Comparison of ENCODE assay signal across 12 cellular contexts in genomic region chr20:16350465-16350864, GRCh38.
A peak's percentile ranks its signal among the peaks of the same experiment; 100 is the strongest.
DNase-seq lines count a peak whose midpoint lies in the region; ATAC-seq lines count a peak whose summit lies in the region.
"Had no signal": no experiment of that assay in that cellular context is flagged by ENCODE, and none has a peak within 500 bp of the region (broad histone marks: within the 10 kb centered on the region; RNA-seq: fewer than 3 reads in every experiment).

No MANE protein-coding gene starts in this region.

- in situ Hi-C loops in G401 (cut with HindIII; ENCODE audit: low sequenced_read_pairs) = no loop called here

- intact Hi-C loops in sciatic nerve (cut with DNase I) = no loop called here

- peak; percentile 20 for ATAC-seq in esophagus mucosa
- peak; percentile 38 for ATAC-seq in sciatic nerve
- no peak for ATAC-seq in HG02981 (IDR thresholded peaks at IDR 0.05; ENCODE audit: unreplicated experiment)
- no peak for ATAC-seq in HG03378 (IDR thresholded peaks at IDR 0.05; ENCODE audit: unreplicated experiment)
- ATAC-seq: stimulated activated naive CD8-positive, alpha-beta T cell treated with anti-CD3 and anti-CD28 coated beads, Interleukin-15, amount 100 ng/mL, for 72 hours had no signal

- peak; percentile 83 for DNase-seq in EH (ENCODE audit: low read depth)
- DNase-seq in RPMI7951 (ENCODE audit: low read depth) = peak; percentile 75
- no peak for DNase-seq in sciatic nerve (ENCODE audit: low spot score)
- no peak for DNase-seq in G401 (ENCODE audit: low spot score)
- no peak for DNase-seq in HT-29 (ENCODE audit: low spot score)
- DNase-seq: activated B cell treated with CpG ODN at 0.5 μM for 24 hours; activated CD8-positive, alpha-beta memory T cell treated with anti-CD3 and anti-CD28 coated beads, Interleukin-2, amount 50 U/mL, for 48 hours; CD8-positive, alpha-beta memory T cell; stimulated activated naive CD8-positive, alpha-beta T cell treated with anti-CD3 and anti-CD28 coated beads, Interleukin-15, amount 100 ng/mL, for 72 hours had no signal

Comparison
In these comparisons a context has a peak if more than half of its experiments do, and no peak if none do; other contexts are left out.
1. DNase-seq: peak in EH (single experiment) and RPMI7951 (single experiment); none in sciatic nerve (single experiment), G401 (single experiment) and HT-29 (single experiment).
2. ATAC-seq: peak in esophagus mucosa (single experiment) and sciatic nerve (single experiment); none in HG02981 (single experiment) and HG03378 (single experiment).